In genomic region chrX:150897371-150898319, GRCh38 we compare ENCODE assay signal across 8 cellular contexts. TPM values are rescaled to one million over a fixed set of nuclear protein-coding genes. Genes with fewer than 3 reads are reported as not detected.
DNase-seq lines count a peak whose midpoint lies in the region; ATAC-seq and TF ChIP-seq lines count a peak whose summit lies in the region.

No MANE protein-coding gene starts in this region.

- H3K4me3 ChIP-seq in ACC112 (ENCODE audit: low read depth, low read length) (peak overlapping the region; percentile 95), fibroblast of lung (replicated peaks in 1 of 4; ENCODE audit: control extremely low read depth in 1 of 4, insufficient read depth in 1 of 4, low read depth in 3 of 4, low read length in 4 of 4) (peak overlapping the region; percentile 44 to 78 (median 62)), osteoblast (ENCODE audit: insufficient read depth, low read length) (peak overlapping the region; percentile 77), aorta (ENCODE audit: low read length in 2 of 2) (peak overlapping the region; percentile 63 to 86)

- H3K36me3 Mint-ChIP-seq in activated T-cell treated with anti-CD3 and anti-CD28 coated beads, Interleukin-2, amount 50 U/mL, for 72 hours (ENCODE audit: insufficient read depth in 2 of 2): no peaks in the 10 kb centered on the region

- no peaks in the 10 kb centered on the region for H3K9me3 Mint-ChIP-seq in activated T-cell treated with anti-CD3 and anti-CD28 coated beads, Interleukin-2, amount 50 U/mL, for 72 hours

- H3K4me1 ChIP-seq in ACC112 (ENCODE audit: control insufficient read depth, insufficient read depth, low read length, unreplicated experiment) (peaks cover 9% of the 10 kb centered on the region), fibroblast of lung (ENCODE audit: control insufficient read depth, extremely low read depth, insufficient read depth, low read length) (no peaks in the 10 kb centered on the region), osteoblast (ENCODE audit: insufficient read depth, low read length) (no peaks in the 10 kb centered on the region), aorta (ENCODE audit: control insufficient read depth in 1 of 2, insufficient read depth in 2 of 2, low read length in 2 of 2) (no peaks in the 10 kb centered on the region)

- H3K4me1 Mint-ChIP-seq in activated T-cell treated with anti-CD3 and anti-CD28 coated beads, Interleukin-2, amount 50 U/mL, for 72 hours (ENCODE audit: low read depth): peaks cover 8% of the 10 kb centered on the region

- peak overlapping the region; percentile 68 for H2AFZ ChIP-seq in ACC112 (ENCODE audit: low read length, unreplicated experiment)
- H2AFZ ChIP-seq in fibroblast of lung (ENCODE audit: low read length): no peak overlapping the region
- peak overlapping the region; percentile 77 for H2AFZ ChIP-seq in osteoblast (ENCODE audit: low read length)

- no peaks in the 10 kb centered on the region for H4K20me1 ChIP-seq in fibroblast of lung (ENCODE audit: control insufficient read depth, extremely low read depth, insufficient read depth, low read length)
- peaks cover 4% of the 10 kb centered on the region for H4K20me1 ChIP-seq in osteoblast (ENCODE audit: insufficient read depth, low read length)

- peak overlapping the region; percentile 73 to 77 for H3K4me3 Mint-ChIP-seq in activated T-cell treated with anti-CD3 and anti-CD28 coated beads, Interleukin-2, amount 50 U/mL, for 72 hours

- H3K4me2 ChIP-seq in fibroblast of lung (ENCODE audit: extremely low read depth, insufficient read depth, low read length) (peak overlapping the region; percentile 59), osteoblast (ENCODE audit: insufficient read depth, low read length) (peak overlapping the region; percentile 78)

- 4 to 26% methylated on average over 23 of the region's 23 CpGs for WGBS in aorta, 2 donors

- no peak for TF ChIP-seq CTCF in fibroblast of lung (conservative IDR thresholded peaks at IDR 0.05 in 1 of 2, IDR thresholded peaks at IDR 0.05 in 1 of 2; ENCODE audit: low read depth in 1 of 2, low read length in 2 of 2)
- no peak for TF ChIP-seq CTCF in osteoblast (IDR thresholded peaks at IDR 0.05; ENCODE audit: extremely low read depth, low read depth, low read length)

- H3K27ac ChIP-seq in ACC112 (ENCODE audit: low read depth, low read length) (no peak overlapping the region; the same call in 1 of the 2 replicates), fibroblast of lung (ENCODE audit: insufficient read depth, low read length) (peak overlapping the region; percentile 63), osteoblast (ENCODE audit: low read depth, low read length) (peak overlapping the region; percentile 53), aorta (ENCODE audit: low read depth in 1 of 2, low read length in 2 of 2) (no peak overlapping the region)

- H3K79me2 ChIP-seq in ACC112 (ENCODE audit: control insufficient read depth, insufficient read depth, low read length, unreplicated experiment): peaks cover 12% of the 10 kb centered on the region
- peaks cover 5% of the 10 kb centered on the region for H3K79me2 ChIP-seq in fibroblast of lung (ENCODE audit: control insufficient read depth, insufficient read depth, low read length)
- H3K79me2 ChIP-seq in osteoblast (ENCODE audit: insufficient read depth, low read length): peaks cover 22% of the 10 kb centered on the region

- peaks cover 5% of the 10 kb centered on the region for H3K27me3 Mint-ChIP-seq in activated T-cell treated with anti-CD3 and anti-CD28 coated beads, Interleukin-2, amount 50 U/mL, for 72 hours (ENCODE audit: low read depth)

- H3K27ac Mint-ChIP-seq in activated T-cell treated with anti-CD3 and anti-CD28 coated beads, Interleukin-2, amount 50 U/mL, for 72 hours: peak overlapping the region; percentile 46

- H3K9me3 ChIP-seq in fibroblast of lung (ENCODE audit: control insufficient read depth, insufficient read depth, low read depth, low read length) (no peaks in the 10 kb centered on the region), osteoblast (ENCODE audit: low read depth, low read length) (no peaks in the 10 kb centered on the region), aorta (ENCODE audit: control insufficient read depth, low read length) (no peaks in the 10 kb centered on the region)

- DNase-seq in NCI-H345 (lab: John Stamatoyannopoulos, UW) (peak; percentile 60), fibroblast of lung (ENCODE audit: low read depth in 2 of 2) (peak; percentile 23 to 31), osteoblast (ENCODE audit: insufficient read length, low spot score, missing footprints) (peak; percentile 78), aorta (peak in 1 of 2 donors; percentile 59)
- peak; percentile 41 to 45 for DNase-seq in activated T-cell treated with anti-CD3 and anti-CD28 coated beads, Interleukin-2, amount 50 U/mL, for 72 hours

- peak; percentile 1 for ATAC-seq in GM19463 (IDR thresholded peaks at IDR 0.05; ENCODE audit: unreplicated experiment)
- peak in 1 of 2 donors; percentile 4 for ATAC-seq in activated T-cell treated with anti-CD3 and anti-CD28 coated beads, Interleukin-2, amount 50 U/mL, for 72 hours (replicated peaks in 1 of 2)
- ATAC-seq in aorta (ENCODE audit: low FRiP score): no peak
- no peak for ATAC-seq in HG02763 (IDR thresholded peaks at IDR 0.05; ENCODE audit: unreplicated experiment)

- intact Hi-C loops in aorta (cut with DNase I): loop anchor here in 1 of 2 donors (2.0 kb wide), 1 partner anchor 85 kb away; the partner anchor contains the start of gene HMGB3

- H3K36me3 ChIP-seq in ACC112 (ENCODE audit: insufficient read depth, low read length) (no peaks in the 10 kb centered on the region), fibroblast of lung (ENCODE audit: control insufficient read depth, insufficient read depth, low read length) (no peaks in the 10 kb centered on the region), osteoblast (ENCODE audit: insufficient read depth, low read length) (no peaks in the 10 kb centered on the region), aorta (ENCODE audit: control insufficient read depth in 1 of 2, insufficient read depth in 2 of 2, low read length in 1 of 2) (no peaks in the 10 kb centered on the region)

- peak overlapping the region; percentile 77 for H3K9ac ChIP-seq in fibroblast of lung (ENCODE audit: insufficient read depth, low read length)

- H3K27me3 ChIP-seq in ACC112 (ENCODE audit: insufficient read depth, low read length): no peaks in the 10 kb centered on the region
- no peaks in the 10 kb centered on the region for H3K27me3 ChIP-seq in fibroblast of lung (ENCODE audit: control insufficient read depth, insufficient read depth, low read length)
- H3K27me3 ChIP-seq in osteoblast (ENCODE audit: insufficient read depth, low read length): no peaks in the 10 kb centered on the region
- no peaks in the 10 kb centered on the region for H3K27me3 ChIP-seq in aorta (ENCODE audit: control insufficient read depth in 1 of 2, insufficient read depth in 2 of 2, low read length in 1 of 2)

RNA-seq across cellular contexts. Expression of gene CD99L2, which starts 0.8 kb away (rescaled TPM):
- 10 to 100 TPM; 12.4 to 18.3 TPM for total RNA-seq in activated T-cell treated with anti-CD3 and anti-CD28 coated beads, Interleukin-2, amount 50 U/mL, for 72 hours
- total RNA-seq in fibroblast of lung: 36.2 and 40.6 TPM in 2 replicates
- 55.5 and 62.5 TPM in 2 replicates for polyA plus RNA-seq in fibroblast of lung
- 54.1 and 57.1 TPM in 2 replicates for polyA plus RNA-seq in fibroblast of lung (2012)
- 68.8 and 76.5 TPM in 2 replicates for polyA minus RNA-seq in fibroblast of lung (ENCODE audit: low replicate concordance)
- total RNA-seq in osteoblast: 79.9 and 85.0 TPM in 2 replicates
- total RNA-seq in aorta: 10 to 100 TPM; 52.1 to 56.2 TPM
- polyA plus RNA-seq in aorta: 10 to 100 TPM; 22.9 to 43.0 TPM

Comparison
In these comparisons a context has a peak if more than half of its experiments do, and no peak if none do; other contexts are left out.
1. H3K27ac ChIP-seq: peak in fibroblast of lung (single experiment) and osteoblast (single experiment); none in ACC112 (single experiment) and aorta (0 of 2).
2. Peak in every context shown above with its lines, with median percentiles within 50 percentile points of each other: H3K4me3 ChIP-seq.